ENCODE assay signal across 9 cellular contexts in genomic region chr17:18617613-18618012, GRCh38. TPM values are rescaled to one million over a fixed set of nuclear protein-coding genes. Genes with fewer than 3 reads are reported as not detected.
"Had no signal": no experiment of that assay in that cellular context is flagged by ENCODE, and none has a peak within 500 bp of the region (broad histone marks: within the 10 kb centered on the region; RNA-seq: fewer than 3 reads in every experiment).

No MANE protein-coding gene starts in this region.

RNA-seq across cellular contexts. Expression of gene TBC1D28, which starts 26.6 kb away (rescaled TPM):
- total RNA-seq: OCI-LY7, PC-3, PC-9, Peyer's patch, Right ventricle myocardium inferior, Right ventricle myocardium superior, RPMI7951, SJSA1, SK-MEL-5 had no signal
